ENCODE assay signal across 15 cellular contexts in genomic region chr6:170347091-170347490, GRCh38. TPM values are rescaled to one million over a fixed set of nuclear protein-coding genes. Genes with fewer than 3 reads are reported as not detected.
DNase-seq lines count a peak whose midpoint lies in the region; ATAC-seq and TF ChIP-seq lines count a peak whose summit lies in the region.
"Had no signal": no experiment of that assay in that cellular context is flagged by ENCODE, and none has a peak within 500 bp of the region (broad histone marks: within the 10 kb centered on the region; RNA-seq: fewer than 3 reads in every experiment).

No MANE protein-coding gene starts in this region.

- ATAC-seq in GM19372 (IDR thresholded peaks at IDR 0.05; ENCODE audit: low read depth, unreplicated experiment) = peak; percentile 77
- peak; percentile 56 for ATAC-seq in HG02973 (IDR thresholded peaks at IDR 0.05; ENCODE audit: unreplicated experiment)
- ATAC-seq: naive thymus-derived CD8-positive, alpha-beta T cell had no signal

- peaks cover 4% of the 10 kb centered on the region for H3K9me3 ChIP-seq in neural progenitor cell (ENCODE audit: low read depth)
- H3K9me3 ChIP-seq: transverse colon had no signal

- H3K27me3 Mint-ChIP-seq in activated T-helper 2 cell treated with anti-CD3 and anti-CD28 coated beads, Interferon-gamma antibody, Interleukin-2, Interleukin-4, amounts not matched to agents 10 μg/mL and 5 μg/mL and 100 μg/mL, durations not matched to agents 14 hours and 24 hours and 36 hours (ENCODE audit: low read depth) = no peaks in the 10 kb centered on the region
- H3K27me3 Mint-ChIP-seq in neural progenitor cell (ENCODE audit: insufficient read depth, low read depth) = peaks cover 2% of the 10 kb centered on the region
- H3K27me3 Mint-ChIP-seq: naive thymus-derived CD8-positive, alpha-beta T cell had no signal

- peak overlapping the region; percentile 58 for H3K27ac Mint-ChIP-seq in activated T-helper 2 cell treated with anti-CD3 and anti-CD28 coated beads, Interferon-gamma antibody, Interleukin-2, Interleukin-4, amounts not matched to agents 10 μg/mL and 5 μg/mL and 100 μg/mL, durations not matched to agents 14 hours and 24 hours and 36 hours
- no peak overlapping the region for H3K27ac Mint-ChIP-seq in neural progenitor cell
- H3K27ac Mint-ChIP-seq: naive thymus-derived CD8-positive, alpha-beta T cell had no signal

- H3K79me2 ChIP-seq in neural progenitor cell (ENCODE audit: low read depth) = no peaks in the 10 kb centered on the region

- H3K4me3 ChIP-seq in neural progenitor cell = no peak overlapping the region
- H3K4me3 ChIP-seq: SK-N-MC, transverse colon had no signal

- in situ Hi-C loops in Caki2 (cut with HindIII; ENCODE audit: low pct_unique_long_range_greater_than_20kb, low sequenced_read_pairs) = no loop called here

- no peak overlapping the region for H3K4me2 ChIP-seq in neural progenitor cell

- H3K9ac ChIP-seq in neural progenitor cell = no peak overlapping the region

- H3K4me1 Mint-ChIP-seq in activated T-helper 2 cell treated with anti-CD3 and anti-CD28 coated beads, Interferon-gamma antibody, Interleukin-2, Interleukin-4, amounts not matched to agents 10 μg/mL and 5 μg/mL and 100 μg/mL, durations not matched to agents 14 hours and 24 hours and 36 hours (ENCODE audit: low read depth) = peaks cover 28% of the 10 kb centered on the region
- H3K4me1 Mint-ChIP-seq in neural progenitor cell = peaks cover 17% of the 10 kb centered on the region

- H4K20me1 ChIP-seq in neural progenitor cell (ENCODE audit: low read depth) = no peaks in the 10 kb centered on the region

- peaks cover 6% of the 10 kb centered on the region for H3K36me3 ChIP-seq in neural progenitor cell

- H3K36me3 Mint-ChIP-seq in activated T-helper 2 cell treated with anti-CD3 and anti-CD28 coated beads, Interferon-gamma antibody, Interleukin-2, Interleukin-4, amounts not matched to agents 10 μg/mL and 5 μg/mL and 100 μg/mL, durations not matched to agents 14 hours and 24 hours and 36 hours (ENCODE audit: low read depth) = peaks cover 65% of the 10 kb centered on the region
- peaks cover 64% of the 10 kb centered on the region for H3K36me3 Mint-ChIP-seq in neural progenitor cell

- H3K4me3 Mint-ChIP-seq in activated T-helper 2 cell treated with anti-CD3 and anti-CD28 coated beads, Interferon-gamma antibody, Interleukin-2, Interleukin-4, amounts not matched to agents 10 μg/mL and 5 μg/mL and 100 μg/mL, durations not matched to agents 14 hours and 24 hours and 36 hours (ENCODE audit: low read depth) = no peak overlapping the region
- no peak overlapping the region for H3K4me3 Mint-ChIP-seq in neural progenitor cell
- H3K4me3 Mint-ChIP-seq: naive thymus-derived CD8-positive, alpha-beta T cell had no signal

- no peaks in the 10 kb centered on the region for H3F3A ChIP-seq in neural progenitor cell (ENCODE audit: low read depth)

- no peak overlapping the region for H3K27ac ChIP-seq in neural progenitor cell
- H3K27ac ChIP-seq: SK-N-MC, transverse colon had no signal

- DNase-seq in Caki2 (ENCODE audit: low read depth) (peak; percentile 6), posterior cingulate gyrus (no peak), neural progenitor cell (ENCODE audit: low spot score) (no peak), NAMALWA (ENCODE audit: low spot score) (no peak), DMS53 treated with DMSO at 0.1 percent for 48 hours (lab: John Stamatoyannopoulos, UW; ENCODE audit: unreplicated experiment) (no peak)
- DNase-seq in activated T-helper 2 cell treated with anti-CD3 and anti-CD28 coated beads, Interferon-gamma antibody, Interleukin-2, Interleukin-4, amounts not matched to agents 10 μg/mL and 5 μg/mL and 100 μg/mL, durations not matched to agents 14 hours and 24 hours and 36 hours (ENCODE audit: low spot score) = no peak
- DNase-seq: activated CD8-positive, alpha-beta memory T cell treated with anti-CD3 and anti-CD28 coated beads, Interleukin-2, amount 50 U/mL, for 48 hours; hippocampal formation; naive thymus-derived CD8-positive, alpha-beta T cell; NCI-H2171; stimulated activated CD4-positive, alpha-beta T cell treated with anti-CD3 and anti-CD28 coated beads, Interleukin-4, amount 100 ng/mL, for 1 hour; transverse colon had no signal

- no peaks in the 10 kb centered on the region for H3K27me3 ChIP-seq in neural progenitor cell
- H3K27me3 ChIP-seq: transverse colon had no signal

- intact Hi-C loops in activated T-helper 2 cell treated with anti-CD3 and anti-CD28 coated beads, Interferon-gamma antibody, Interleukin-2, Interleukin-4, amounts not matched to agents 10 μg/mL and 5 μg/mL and 100 μg/mL, durations not matched to agents 14 hours and 24 hours and 36 hours (cut with micrococcal nuclease) = no loop called here
- intact Hi-C loops in posterior cingulate gyrus (cut with DNase I) = no loop called here

- no peak overlapping the region for H2AFZ ChIP-seq in neural progenitor cell (replicated peaks)

- H3K9me3 Mint-ChIP-seq in activated T-helper 2 cell treated with anti-CD3 and anti-CD28 coated beads, Interferon-gamma antibody, Interleukin-2, Interleukin-4, amounts not matched to agents 10 μg/mL and 5 μg/mL and 100 μg/mL, durations not matched to agents 14 hours and 24 hours and 36 hours = peaks cover 21% of the 10 kb centered on the region
- H3K9me3 Mint-ChIP-seq in neural progenitor cell = peaks cover 22% of the 10 kb centered on the region

- H3K4me1 ChIP-seq in neural progenitor cell = no peaks in the 10 kb centered on the region

- no peak for TF ChIP-seq CTCF in neural progenitor cell (IDR thresholded peaks at IDR 0.05)

RNA-seq across cellular contexts. Expression of gene FAM120B, which starts 40.5 kb away (rescaled TPM):
- total RNA-seq in Caki2 (2014; rRNA removed; shearing (Covaris generic); ENCODE audit: low replicate concordance) = 6.3 and 10.1 TPM in 2 replicates
- total RNA-seq in activated T-helper 2 cell treated with anti-CD3 and anti-CD28 coated beads, Interferon-gamma antibody, Interleukin-2, Interleukin-4, amounts not matched to agents 10 μg/mL and 5 μg/mL and 100 μg/mL, durations not matched to agents 14 hours and 24 hours and 36 hours = 19.6 and 21.8 TPM in 2 replicates
- 19.7 and 20.3 TPM in 2 replicates for total RNA-seq in neural progenitor cell (ENCODE audit: low replicate concordance)

RNA-seq across cellular contexts. Expression of gene DLL1, which starts 56.2 kb away (rescaled TPM):
- 0.49 and 1.1 TPM in 2 replicates for total RNA-seq in Caki2 (2014; rRNA removed; shearing (Covaris generic); ENCODE audit: low replicate concordance)
- total RNA-seq in activated T-helper 2 cell treated with anti-CD3 and anti-CD28 coated beads, Interferon-gamma antibody, Interleukin-2, Interleukin-4, amounts not matched to agents 10 μg/mL and 5 μg/mL and 100 μg/mL, durations not matched to agents 14 hours and 24 hours and 36 hours = not detected in 2 replicates
- 35.9 and 91.8 TPM in 2 replicates for total RNA-seq in neural progenitor cell (ENCODE audit: low replicate concordance)

Comparison
In these comparisons a context has a peak if more than half of its experiments do, and no peak if none do; other contexts are left out.
1. RNA of gene DLL1, which starts 56.2 kb away (total RNA-seq): 35.9 to 91.8 TPM in neural progenitor cell; 0.49 to 1.1 TPM in Caki2 and not detected in activated T-helper 2 cell treated with anti-CD3 and anti-CD28 coated beads, Interferon-gamma antibody, Interleukin-2, Interleukin-4, amounts not matched to agents 10 μg/mL and 5 μg/mL and 100 μg/mL, durations not matched to agents 14 hours and 24 hours and 36 hours; every median in the first group is over 10 times any median in the second.